1 cellular context compared by ENCODE assay signal in the genomic region with DNA sequence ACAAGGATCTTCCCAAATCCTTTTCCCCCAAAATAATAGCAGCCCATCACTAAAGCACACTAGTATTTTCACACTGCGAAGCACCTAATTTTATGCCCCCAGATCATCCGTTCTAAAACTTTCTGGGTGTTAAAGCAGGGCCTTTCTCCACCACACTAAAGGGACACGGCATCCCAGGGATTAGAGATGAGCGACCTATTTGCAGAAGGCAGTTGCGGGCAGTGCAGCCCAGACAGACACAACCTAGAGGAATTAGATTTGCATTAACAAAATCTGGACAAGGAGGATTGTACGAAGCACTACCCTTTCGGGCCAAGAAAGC.
TF ChIP-seq lines count a peak whose summit lies in the region.

No MANE protein-coding gene starts in this region.

TF ChIP-seq in HepG2, 621 proteins besides CTCF, POLR2A, EP300 and RAD21 (continued from another document):
- TF ChIP-seq ZFP1 (CRISPR knock-in tag; IDR thresholded peaks at IDR 0.05) (peak; percentile 63; the same call in 1 of the 2 replicates), ZFP41 (CRISPR knock-in tag; IDR thresholded peaks at IDR 0.05; ENCODE audit: borderline replicate concordance) (0 out of 2 replicates have a peak, but pooled peaks have one; percentile 81)
